Comparison of ENCODE assay signal across 14 cellular contexts in genomic region chr4:7815562-7815961, GRCh38.
DNase-seq lines count a peak whose midpoint lies in the region; ATAC-seq and TF ChIP-seq lines count a peak whose summit lies in the region.
"Had no signal": no experiment of that assay in that cellular context is flagged by ENCODE, and none has a peak within 500 bp of the region (broad histone marks: within the 10 kb centered on the region; RNA-seq: fewer than 3 reads in every experiment).

No MANE protein-coding gene starts in this region.

- H3K79me1 ChIP-seq in IMR-90 (ENCODE audit: low read depth in 1 of 2, low read length in 2 of 2) = peaks cover 43 to 87% of the 10 kb centered on the region in 2 experiments

- H3K4me2 ChIP-seq in IMR-90 (ENCODE audit: low read depth, low read length) (no peak overlapping the region), smooth muscle cell (no peak overlapping the region)

- peak overlapping the region; percentile 26; the same call in 1 of the 2 replicates for H3K4ac ChIP-seq in IMR-90 (ENCODE audit: low read depth, low read length)

- H3K4me1 Mint-ChIP-seq in activated T-cell treated with anti-CD3 and anti-CD28 coated beads, Interleukin-2, amount 50 U/mL, for 72 hours (ENCODE audit: low read depth) = peaks cover 5% of the 10 kb centered on the region

- H3K4me3 ChIP-seq in AG10803 (ENCODE audit: low read length) (no peak overlapping the region), IMR-90 (ENCODE audit: insufficient read depth, low read depth, low read length) (no peak overlapping the region), cardiac fibroblast (replicated peaks in 1 of 2; ENCODE audit: low read depth in 2 of 2, low read length in 2 of 2) (no peak overlapping the region), smooth muscle cell (no peak overlapping the region)
- H3K4me3 ChIP-seq: heart right ventricle had no signal

- dilution Hi-C loops in IMR-90 (cut with HindIII; ENCODE audit: low sequenced_read_pairs, unreplicated experiment) = no loop called here

- CTCF ChIA-PET in IMR-90 (lab: Yijun Ruan, JAX) = interaction anchor here (1.0 to 1.5 kb wide), 3 partner anchors 13 to 111 kb away, joined by 3 to 4 read pairs (median 3); no protein-coding TSS in a partner anchor

- WGBS in IMR-90 (ENCODE audit: extremely low coverage in 2 of 2, insufficient read length in 1 of 2), 2 experiments = 60% methylated on average over 1 of the region's 6 CpGs; no CpG with 5 or more reads in 1 of the 2 experiments
- WGBS in smooth muscle cell (ENCODE audit: low lambda C conversion rate) = 90% methylated on average over 6 of the region's 6 CpGs

- H2BK120ac ChIP-seq in IMR-90 (ENCODE audit: low read depth, low read length) = no peak overlapping the region

- no peak overlapping the region for H3K18ac ChIP-seq in IMR-90 (ENCODE audit: low read depth, low read length)

- H3K27me3 Mint-ChIP-seq in activated T-cell treated with anti-CD3 and anti-CD28 coated beads, Interleukin-2, amount 50 U/mL, for 72 hours (ENCODE audit: low read depth) = no peaks in the 10 kb centered on the region
- H3K27me3 Mint-ChIP-seq: activated CD8-positive, alpha-beta T cell treated with anti-CD3 and anti-CD28 coated beads for 36 hours; CD4-positive, CD25-positive, alpha-beta regulatory T cell had no signal

- TF ChIP-seq POLR2A in IMR-90 (IDR thresholded peaks at IDR 0.05; ENCODE audit: low read depth, low read length) = no peak

- H3K9me3 ChIP-seq in IMR-90 (ENCODE audit: control insufficient read depth, insufficient read depth, low read length) (no peaks in the 10 kb centered on the region), smooth muscle cell (replicated peaks; ENCODE audit: low read depth) (no peaks in the 10 kb centered on the region)
- H3K9me3 ChIP-seq: heart right ventricle had no signal

- H3K27me3 ChIP-seq in IMR-90 (ENCODE audit: control insufficient read depth, insufficient read depth, low read length) (no peaks in the 10 kb centered on the region), smooth muscle cell (ENCODE audit: low read depth) (no peaks in the 10 kb centered on the region)
- H3K27me3 ChIP-seq: heart right ventricle had no signal

- peaks cover 39% of the 10 kb centered on the region for H3K9me1 ChIP-seq in IMR-90 (ENCODE audit: insufficient read depth, low read length)

- no peaks in the 10 kb centered on the region for H3F3A ChIP-seq in smooth muscle cell (ENCODE audit: low read depth)

- H2AK5ac ChIP-seq in IMR-90 (ENCODE audit: low read depth, low read length) = peak overlapping the region; percentile 67

- intact Hi-C loops in IMR-90 (cut with micrococcal nuclease) = no loop called here

- H2BK5ac ChIP-seq in IMR-90 (ENCODE audit: low read depth, low read length, poor library complexity, severe bottlenecking) = peak overlapping the region; percentile 56

- no peak overlapping the region for H3K14ac ChIP-seq in IMR-90 (replicated peaks; ENCODE audit: low read depth, low read length)

- H3K79me2 ChIP-seq in smooth muscle cell (ENCODE audit: low read depth) = no peaks in the 10 kb centered on the region

- TF ChIP-seq CTCF in AG10803 (conservative IDR thresholded peaks at IDR 0.05; ENCODE audit: low read length) (peak; percentile 38), IMR-90 (conservative IDR thresholded peaks at IDR 0.05; ENCODE audit: low read depth, low read length) (0 out of 2 replicates have a peak, but pooled peaks have one; percentile 26), cardiac fibroblast (IDR thresholded peaks at IDR 0.05; ENCODE audit: low read depth, low read length) (peak; percentile 20), smooth muscle cell (IDR thresholded peaks at IDR 0.05; ENCODE audit: borderline replicate concordance, insufficient read depth, poor library complexity, severe bottlenecking) (no peak)

- in situ Hi-C loops in IMR-90 (cut with MboI; ENCODE audit: low sequenced_read_pairs) = no loop called here

- H3K27ac ChIP-seq in IMR-90 (ENCODE audit: insufficient read depth, low read length) = no peak overlapping the region
- H3K27ac ChIP-seq in smooth muscle cell (ENCODE audit: low read depth) = no peak overlapping the region
- H3K27ac ChIP-seq: heart right ventricle had no signal

- peaks cover 2 to 5% of the 10 kb centered on the region in 2 donors for H3K36me3 Mint-ChIP-seq in activated T-cell treated with anti-CD3 and anti-CD28 coated beads, Interleukin-2, amount 50 U/mL, for 72 hours (ENCODE audit: insufficient read depth in 2 of 2)

- BruUV-seq in IMR-90 (replicated peaks; lab: Mats Ljungman, UMichigan) = no TSS peak

- H3K9me3 Mint-ChIP-seq in activated T-cell treated with anti-CD3 and anti-CD28 coated beads, Interleukin-2, amount 50 U/mL, for 72 hours = no peaks in the 10 kb centered on the region
- H3K9me3 Mint-ChIP-seq: activated CD8-positive, alpha-beta T cell treated with anti-CD3 and anti-CD28 coated beads for 36 hours; CD4-positive, CD25-positive, alpha-beta regulatory T cell had no signal

- H3K9ac ChIP-seq in IMR-90 (ENCODE audit: low read depth, low read length) = no peak overlapping the region
- no peak overlapping the region for H3K9ac ChIP-seq in smooth muscle cell (ENCODE audit: low read depth)

- no peak overlapping the region for H3K27ac Mint-ChIP-seq in activated T-cell treated with anti-CD3 and anti-CD28 coated beads, Interleukin-2, amount 50 U/mL, for 72 hours
- H3K27ac Mint-ChIP-seq: activated CD8-positive, alpha-beta T cell treated with anti-CD3 and anti-CD28 coated beads for 36 hours had no signal

- POLR2A ChIA-PET in IMR-90 (lab: Charles Lee; ENCODE audit: unreplicated experiment) = no interaction called here

- H3K36me3 ChIP-seq in IMR-90 (ENCODE audit: control insufficient read depth, insufficient read depth, low read length) (peaks cover 62% of the 10 kb centered on the region), smooth muscle cell (ENCODE audit: low read depth) (peaks cover 5% of the 10 kb centered on the region)

- H2AFZ ChIP-seq in IMR-90 (replicated peaks; ENCODE audit: low read length, poor library complexity) = no peak overlapping the region
- no peak overlapping the region for H2AFZ ChIP-seq in smooth muscle cell (ENCODE audit: low read depth)

- H4K20me1 ChIP-seq in IMR-90 (ENCODE audit: insufficient read depth, low read length) = peaks cover 15% of the 10 kb centered on the region; the same call in 1 of the 2 replicates
- peaks cover 23% of the 10 kb centered on the region for H4K20me1 ChIP-seq in smooth muscle cell (ENCODE audit: low read depth)

- H3K4me1 ChIP-seq in IMR-90 (ENCODE audit: control insufficient read depth, insufficient read depth, low read length) (peaks cover 44% of the 10 kb centered on the region), smooth muscle cell (ENCODE audit: low read depth) (peaks cover 12% of the 10 kb centered on the region)

- H4K8ac ChIP-seq in IMR-90 (ENCODE audit: low read depth in 2 of 2, low read length in 2 of 2) = no peak overlapping the region

- TF ChIP-seq RAD21 in IMR-90 (IDR thresholded peaks at IDR 0.05; ENCODE audit: low read length) = peak; percentile 45

- H3K4me3 Mint-ChIP-seq in activated T-cell treated with anti-CD3 and anti-CD28 coated beads, Interleukin-2, amount 50 U/mL, for 72 hours = no peak overlapping the region
- H3K4me3 Mint-ChIP-seq: activated CD8-positive, alpha-beta T cell treated with anti-CD3 and anti-CD28 coated beads for 36 hours; CD4-positive, CD25-positive, alpha-beta regulatory T cell had no signal

- no peak overlapping the region for H4K91ac ChIP-seq in IMR-90 (ENCODE audit: insufficient read depth, low read depth, low read length)

- DNase-seq in AG10803 (ENCODE audit: low read depth) (peak; percentile 86), IMR-90 (peak; percentile 87), cardiac fibroblast (ENCODE audit: low read depth in 2 of 2) (peak; percentile 72 to 96), kidney tubule cell (ENCODE audit: low spot score) (peak; percentile 46), smooth muscle cell (lab: John Stamatoyannopoulos, UW; ENCODE audit: unreplicated experiment) (no peak), COLO829 (ENCODE audit: low spot score) (no peak)
- DNase-seq in activated T-cell treated with anti-CD3 and anti-CD28 coated beads, Interleukin-2, amount 50 U/mL, for 72 hours = no peak
- DNase-seq: activated CD8-positive, alpha-beta T cell treated with anti-CD3 and anti-CD28 coated beads for 36 hours; activated naive CD4-positive, alpha-beta T cell treated with anti-CD3 and anti-CD28 coated beads, Interleukin-2, amount 50 U/mL, for 16 hours; CD4-positive, CD25-positive, alpha-beta regulatory T cell; heart right ventricle; left ventricle myocardium superior; NCI-H187 treated with DMSO at 0.1 percent for 48 hours had no signal

- no peak overlapping the region for H2BK20ac ChIP-seq in IMR-90 (ENCODE audit: low read depth, low read length)

- no peak overlapping the region for H4K5ac ChIP-seq in IMR-90 (ENCODE audit: low read depth, low read length)

- ATAC-seq in IMR-90 (ENCODE audit: low read depth) (no peak), HG03521 (IDR thresholded peaks at IDR 0.05; ENCODE audit: unreplicated experiment) (no peak)
- ATAC-seq in activated T-cell treated with anti-CD3 and anti-CD28 coated beads, Interleukin-2, amount 50 U/mL, for 72 hours (replicated peaks in 1 of 2) = no peak
- ATAC-seq: activated CD8-positive, alpha-beta T cell treated with anti-CD3 and anti-CD28 coated beads for 36 hours; heart right ventricle; left ventricle myocardium superior had no signal

- H2BK15ac ChIP-seq in IMR-90 (ENCODE audit: low read depth, low read length) = 0 out of 3 replicates have a peak overlapping the region, but pooled peaks have one; percentile 7

- no peak overlapping the region for H2AK9ac ChIP-seq in IMR-90 (replicated peaks; ENCODE audit: low read depth, low read length, poor library complexity)

- H3K56ac ChIP-seq in IMR-90 (ENCODE audit: extremely low read depth, insufficient read depth, low read length) = no peak overlapping the region

- H3K23ac ChIP-seq in IMR-90 (ENCODE audit: low read depth, low read length) = no peak overlapping the region

TF ChIP-seq in IMR-90, 13 proteins besides CTCF, POLR2A, EP300 and RAD21:
- TF ChIP-seq MAZ (IDR thresholded peaks at IDR 0.05; ENCODE audit: borderline replicate concordance, low read depth, low read length) = no peak
- peak; percentile 83 for TF ChIP-seq CEBPB (IDR thresholded peaks at IDR 0.05; ENCODE audit: low read depth, low read length)
- TF ChIP-seq FOS (IDR thresholded peaks at IDR 0.05; ENCODE audit: low read depth, low read length) = peak; percentile 76

Comparison
In these comparisons a context has a peak if more than half of its experiments do, and no peak if none do; other contexts are left out.
1. DNase-seq: peak in AG10803 (single experiment), IMR-90 (single experiment), cardiac fibroblast (2 of 2) and kidney tubule cell (single experiment); none in smooth muscle cell (single experiment), activated T-cell treated with anti-CD3 and anti-CD28 coated beads, Interleukin-2, amount 50 U/mL, for 72 hours (0 of 2) and COLO829 (single experiment).